Comparison of ENCODE assay signal across 14 cellular contexts in genomic region chr4:177119693-177120092, GRCh38.
"Had no signal": no experiment of that assay in that cellular context is flagged by ENCODE, and none has a peak within 500 bp of the region (broad histone marks: within the 10 kb centered on the region; RNA-seq: fewer than 3 reads in every experiment).

No MANE protein-coding gene starts in this region.

- H3K27me3 ChIP-seq: tibial nerve, vagina had no signal

- DNase-seq: activated CD4-positive, alpha-beta memory T cell treated with anti-CD3 and anti-CD28 coated beads for 36 hours; activated T-cell treated with anti-CD3 and anti-CD28 coated beads, Interleukin-2, amount 50 U/mL, for 72 hours; cortex of kidney; effector CD8-positive, alpha-beta T cell; immature natural killer cell; naive thymus-derived CD4-positive, alpha-beta T cell; stimulated activated CD4-positive, alpha-beta T cell treated with anti-CD3 and anti-CD28 coated beads, Interleukin-4, amount 100 ng/mL, for 24 hours; SW 1271 had no signal

- H3K27ac Mint-ChIP-seq: activated CD4-positive, alpha-beta memory T cell treated with anti-CD3 and anti-CD28 coated beads for 36 hours; activated T-cell treated with anti-CD3 and anti-CD28 coated beads, Interleukin-2, amount 50 U/mL, for 72 hours; immature natural killer cell; naive thymus-derived CD4-positive, alpha-beta T cell; T-helper 2 cell treated with Interferon-gamma antibody and Interleukin-4, amounts not matched to agents 5 μg/mL and 100 μg/mL, for 36 hours had no signal

- H3K9me3 ChIP-seq: prostate gland, vagina had no signal

- H3K27me3 Mint-ChIP-seq: central memory CD8-positive, alpha-beta T cell had no signal

- H3K4me1 ChIP-seq: prostate gland, vagina had no signal

- H3K36me3 ChIP-seq: prostate gland, tibial nerve, vagina had no signal

- ATAC-seq: activated T-cell treated with anti-CD3 and anti-CD28 coated beads, Interleukin-2, amount 50 U/mL, for 72 hours; naive thymus-derived CD4-positive, alpha-beta T cell had no signal

- H3K4me1 Mint-ChIP-seq: central memory CD8-positive, alpha-beta T cell; immature natural killer cell; naive thymus-derived CD4-positive, alpha-beta T cell had no signal

- H3K36me3 Mint-ChIP-seq: activated CD4-positive, alpha-beta memory T cell treated with anti-CD3 and anti-CD28 coated beads for 36 hours; immature natural killer cell had no signal

- H3K4me3 Mint-ChIP-seq: activated CD4-positive, alpha-beta memory T cell treated with anti-CD3 and anti-CD28 coated beads for 36 hours; activated T-cell treated with anti-CD3 and anti-CD28 coated beads, Interleukin-2, amount 50 U/mL, for 72 hours; central memory CD8-positive, alpha-beta T cell; immature natural killer cell; naive thymus-derived CD4-positive, alpha-beta T cell; T-helper 2 cell treated with Interferon-gamma antibody and Interleukin-4, amounts not matched to agents 5 μg/mL and 100 μg/mL, for 36 hours had no signal

- H3K4me3 ChIP-seq: lung, prostate gland, tibial nerve, vagina had no signal

- H3K27ac ChIP-seq: prostate gland, vagina had no signal
